Comparison of ENCODE assay signal across 31 cellular contexts in the genomic region with DNA sequence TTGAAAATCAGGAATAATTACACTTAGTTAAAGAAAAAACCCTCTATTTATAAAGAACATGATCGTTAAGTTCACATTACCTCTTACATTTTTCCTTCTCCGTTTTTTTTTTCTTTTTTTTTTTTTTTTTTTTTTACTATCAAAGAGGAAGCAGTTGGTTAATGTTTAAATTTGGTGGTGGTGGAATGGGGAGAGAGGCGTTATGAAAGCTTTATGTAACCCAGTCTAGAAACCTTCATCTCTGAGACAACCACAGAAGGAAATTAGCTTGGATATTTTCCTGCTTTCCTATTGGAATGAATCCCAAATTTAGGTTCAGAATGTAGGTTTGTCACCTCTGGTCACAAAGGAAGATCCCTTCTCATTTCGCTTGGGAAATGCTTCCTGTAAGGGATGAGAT. TPM values are rescaled to one million over a fixed set of nuclear protein-coding genes. Genes with fewer than 3 reads are reported as not detected.
"Had no signal": no experiment of that assay in that cellular context is flagged by ENCODE, and none has a peak within 500 bp of the region (broad histone marks: within the 10 kb centered on the region; RNA-seq: fewer than 3 reads in every experiment).

No MANE protein-coding gene starts in this region.

- FAIRE-seq: frontal cortex, islet of Langerhans, small intestine, urothelium cell line had no signal

- ATAC-seq: activated CD8-positive, alpha-beta memory T cell treated with anti-CD3 and anti-CD28 coated beads, Interleukin-2, amount 10 ng/mL, durations not matched to agents 7 days and 5 days; activated CD8-positive, alpha-beta T cell treated with anti-CD3 and anti-CD28 coated beads, Interleukin-2, amount 10 ng/mL, durations not matched to agents 7 days and 5 days; stimulated activated effector memory CD8-positive, alpha-beta T cell treated with anti-CD3 and anti-CD28 coated beads, Interleukin-12 subunit alpha, Interleukin-12 subunit beta, amount 100 ng/mL, for 72 hours; T-helper 17 cell; WTC11 had no signal

- DNase-seq: activated CD4-positive, alpha-beta T cell treated with anti-CD3 and anti-CD28 coated beads for 1 hour; activated CD4-positive, alpha-beta T cell treated with anti-CD3 and anti-CD28 coated beads, Interleukin-2, amount 50 U/mL, for 1 hour; activated CD8-positive, alpha-beta memory T cell treated with anti-CD3 and anti-CD28 coated beads, Interleukin-2, amount 10 ng/mL, durations not matched to agents 7 days and 5 days; activated CD8-positive, alpha-beta T cell treated with anti-CD3 and anti-CD28 coated beads, Interleukin-2, amount 10 ng/mL, durations not matched to agents 7 days and 5 days; activated naive CD4-positive, alpha-beta T cell; activated T-cell treated with anti-CD3 and anti-CD28 coated beads, Interleukin-2, amount 50 U/mL, for 48 hours; cerebellar nuclear complex; colonic mucosa; dorsolateral prefrontal cortex; effector memory CD4-positive, alpha-beta T cell; glutamatergic neuron; mammary epithelial cell; posterior cingulate gyrus; sigmoid colon; small intestine; stimulated activated CD4-positive, alpha-beta T cell treated with anti-CD3 and anti-CD28 coated beads, Interleukin-4, amount 100 ng/mL, for 24 hours; T-helper 17 cell; T1000; trophoblast cell had no signal

RNA-seq across cellular contexts. Expression of gene LHFPL3, which starts 31.5 kb away (rescaled TPM):
- total RNA-seq: activated CD8-positive, alpha-beta memory T cell treated with anti-CD3 and anti-CD28 coated beads, Interleukin-2, amount 10 ng/mL, durations not matched to agents 7 days and 5 days; activated CD8-positive, alpha-beta T cell treated with anti-CD3 and anti-CD28 coated beads, Interleukin-2, amount 10 ng/mL, durations not matched to agents 7 days and 5 days; activated naive CD4-positive, alpha-beta T cell treated with anti-CD3 and anti-CD28 coated beads, Interleukin-2, amount 50 U/mL, for 72 hours; epithelial cell of proximal tubule; liver; mammary epithelial cell; mucosa of gallbladder; osteoblast; subcutaneous adipose tissue; T-helper 17 cell; thoracic aorta had no signal
